Comparison of ENCODE assay signal across 8 cellular contexts in the genomic region with DNA sequence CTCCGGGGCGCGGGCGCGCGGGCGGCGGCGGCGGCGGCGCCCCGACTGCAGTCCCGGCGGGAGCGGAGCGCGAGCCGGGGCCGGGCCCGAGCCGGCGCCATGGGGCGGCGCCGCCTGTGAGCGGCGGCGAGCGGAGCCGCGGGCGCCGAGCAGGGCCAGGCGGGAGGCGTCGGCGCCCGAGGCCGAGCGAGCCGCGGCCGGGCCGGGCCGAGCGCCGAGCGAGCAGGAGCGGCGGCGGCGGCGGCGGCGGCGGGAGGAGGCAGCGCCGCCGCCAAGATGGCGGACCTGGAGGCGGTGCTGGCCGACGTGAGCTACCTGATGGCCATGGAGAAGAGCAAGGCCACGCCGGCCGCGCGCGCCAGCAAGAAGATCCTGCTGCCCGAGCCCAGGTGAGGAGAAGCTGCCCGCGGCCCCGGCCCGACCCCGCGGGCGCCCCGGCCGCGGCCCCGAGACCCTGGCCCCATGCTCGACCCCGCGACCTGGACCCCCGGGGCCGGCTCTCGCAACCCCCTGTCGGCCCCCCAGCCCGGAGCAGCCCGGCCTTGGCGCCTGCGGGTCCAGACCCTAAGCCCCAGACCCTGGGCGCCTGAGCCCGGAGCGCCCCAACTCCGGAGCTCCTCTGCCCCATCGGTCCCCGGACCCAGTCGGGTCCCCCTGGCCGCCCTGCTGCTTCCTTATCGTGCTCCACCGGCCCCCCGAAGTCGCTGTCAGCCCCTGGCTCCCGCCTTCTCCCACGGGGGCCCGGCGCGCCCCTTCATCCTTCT. TPM values are rescaled to one million over a fixed set of nuclear protein-coding genes. Genes with fewer than 3 reads are reported as not detected.
A peak's percentile ranks its signal among the peaks of the same experiment; 100 is the strongest.
DNase-seq lines count a peak whose midpoint lies in the region; ATAC-seq and TF ChIP-seq lines count a peak whose summit lies in the region.

A gene (plus strand): TSS at position 50 of the 764 bp plus-strand sequence. CDS start 227 bp downstream, at position 277.

- H3K27me3 Mint-ChIP-seq in activated T-cell treated with anti-CD3 and anti-CD28 coated beads, Interleukin-2, amount 50 U/mL, for 72 hours (ENCODE audit: low read depth) = no peaks in the 10 kb centered on the region
- peaks cover 12% of the 10 kb centered on the region for H3K27me3 Mint-ChIP-seq in neural progenitor cell (ENCODE audit: insufficient read depth, low read depth)

- H3K79me2 ChIP-seq in neural progenitor cell (ENCODE audit: low read depth) = peaks cover 46% of the 10 kb centered on the region

- H3K4me2 ChIP-seq in neural progenitor cell = peak within 1 kb of the TSS; percentile 88

- peak within 1 kb of the TSS; percentile 99 for H3K4me3 ChIP-seq in neural progenitor cell

- peak within 1 kb of the TSS; percentile 92 for H3K27ac Mint-ChIP-seq in activated T-cell treated with anti-CD3 and anti-CD28 coated beads, Interleukin-2, amount 50 U/mL, for 72 hours
- peak within 1 kb of the TSS; percentile 87 for H3K27ac Mint-ChIP-seq in neural progenitor cell

- ATAC-seq in activated T-cell treated with anti-CD3 and anti-CD28 coated beads, Interleukin-2, amount 50 U/mL, for 72 hours (replicated peaks in 1 of 2) = peak; percentile 12 to 14
- peak; percentile 13 for ATAC-seq in foreskin keratinocyte
- no peak for ATAC-seq in GM18870 (IDR thresholded peaks at IDR 0.05; ENCODE audit: unreplicated experiment)

- H3K9me3 ChIP-seq in neural progenitor cell (ENCODE audit: low read depth) = no peaks in the 10 kb centered on the region

- H4K20me1 ChIP-seq in neural progenitor cell (ENCODE audit: low read depth) = peaks cover 52% of the 10 kb centered on the region

- H3K27ac ChIP-seq in C4-2B = peak within 1 kb of the TSS; percentile 95
- no peak within 1 kb of the TSS for H3K27ac ChIP-seq in foreskin keratinocyte
- no peak within 1 kb of the TSS for H3K27ac ChIP-seq in neural progenitor cell

- H3K9me3 Mint-ChIP-seq in activated T-cell treated with anti-CD3 and anti-CD28 coated beads, Interleukin-2, amount 50 U/mL, for 72 hours = no peaks in the 10 kb centered on the region
- no peaks in the 10 kb centered on the region for H3K9me3 Mint-ChIP-seq in neural progenitor cell

- H3K4me1 ChIP-seq in foreskin keratinocyte (peaks cover 40% of the 10 kb centered on the region), neural progenitor cell (peaks cover 32% of the 10 kb centered on the region)

- peak within 1 kb of the TSS; percentile 39 for H3K9ac ChIP-seq in neural progenitor cell

- peaks cover 20 to 27% of the 10 kb centered on the region in 2 donors for H3K36me3 Mint-ChIP-seq in activated T-cell treated with anti-CD3 and anti-CD28 coated beads, Interleukin-2, amount 50 U/mL, for 72 hours (ENCODE audit: insufficient read depth in 2 of 2)
- peaks cover 2% of the 10 kb centered on the region for H3K36me3 Mint-ChIP-seq in neural progenitor cell

- peak within 1 kb of the TSS; percentile 61 for H2AFZ ChIP-seq in neural progenitor cell (replicated peaks)

- DNase-seq in GM19240 (ENCODE audit: insufficient read length, low spot score) = peak; percentile 48
- peak; percentile 43 for DNase-seq in NCI-H1105 (lab: John Stamatoyannopoulos, UW)
- peak; percentile 64 to 67 for DNase-seq in activated T-cell treated with anti-CD3 and anti-CD28 coated beads, Interleukin-2, amount 50 U/mL, for 72 hours
- DNase-seq in foreskin keratinocyte = no peak
- peak; percentile 37 for DNase-seq in neural progenitor cell (ENCODE audit: low spot score)
- DNase-seq in effector CD4-positive, alpha-beta T cell = no peak

- peaks cover 79% of the 10 kb centered on the region for H3K4me1 Mint-ChIP-seq in activated T-cell treated with anti-CD3 and anti-CD28 coated beads, Interleukin-2, amount 50 U/mL, for 72 hours (ENCODE audit: low read depth)
- H3K4me1 Mint-ChIP-seq in neural progenitor cell = peaks cover 60% of the 10 kb centered on the region

- H3F3A ChIP-seq in neural progenitor cell (ENCODE audit: low read depth) = peaks cover 42% of the 10 kb centered on the region

- peak within 1 kb of the TSS; percentile 97 to 98 for H3K4me3 Mint-ChIP-seq in activated T-cell treated with anti-CD3 and anti-CD28 coated beads, Interleukin-2, amount 50 U/mL, for 72 hours
- peak within 1 kb of the TSS; percentile 96 for H3K4me3 Mint-ChIP-seq in neural progenitor cell

- H3K27me3 ChIP-seq in foreskin keratinocyte (no peaks in the 10 kb centered on the region), neural progenitor cell (peaks cover 27% of the 10 kb centered on the region)

- TF ChIP-seq CTCF in C4-2B (conservative IDR thresholded peaks at IDR 0.05) (no peak), foreskin keratinocyte (conservative IDR thresholded peaks at IDR 0.05) (no peak), neural progenitor cell (IDR thresholded peaks at IDR 0.05) (no peak)

- H3K36me3 ChIP-seq in neural progenitor cell = no peaks in the 10 kb centered on the region

RNA-seq across cellular contexts. Expression of the gene that starts here (rescaled TPM):
- 100 to 1,000 TPM; 379 to 422 TPM for total RNA-seq in activated T-cell treated with anti-CD3 and anti-CD28 coated beads, Interleukin-2, amount 50 U/mL, for 72 hours
- total RNA-seq in foreskin keratinocyte = 34.3 and 36.5 TPM in 2 replicates
- 29.2 and 31.4 TPM in 2 replicates for polyA plus RNA-seq in foreskin keratinocyte
- 30.0 and 54.4 TPM in 2 replicates for total RNA-seq in neural progenitor cell (ENCODE audit: low replicate concordance)

Comparison
In these comparisons a context has a peak if more than half of its experiments do, and no peak if none do; other contexts are left out.
1. DNase-seq: peak in GM19240 (single experiment), NCI-H1105 (single experiment), activated T-cell treated with anti-CD3 and anti-CD28 coated beads, Interleukin-2, amount 50 U/mL, for 72 hours (2 of 2) and neural progenitor cell (single experiment); none in foreskin keratinocyte (0 of 2) and effector CD4-positive, alpha-beta T cell (single experiment).